ENCODE assay signal across 2 cellular contexts in genomic region chr3:164332856-164333802, GRCh38.
TF ChIP-seq lines count a peak whose summit lies in the region.

No MANE protein-coding gene starts in this region.

TF ChIP-seq in liver, 16 proteins besides CTCF, POLR2A, EP300 and RAD21 (continued from another document):
- TF ChIP-seq REST (IDR thresholded peaks at IDR 0.05) = no peak
- TF ChIP-seq RXRA (IDR thresholded peaks at IDR 0.05) = peak in 1 of 2 donors; percentile 14
TF ChIP-seq in liver: peak in this region for 2.

TF ChIP-seq in HepG2, 621 proteins besides CTCF, POLR2A, EP300 and RAD21 (continued from another document):
- TF ChIP-seq ZNF737 (CRISPR knock-in tag; IDR thresholded peaks at IDR 0.05; ENCODE audit: borderline replicate concordance) = no peak
- TF ChIP-seq PREB (CRISPR knock-in tag; IDR thresholded peaks at IDR 0.05) = no peak
- no peak for TF ChIP-seq KLF11 (CRISPR knock-in tag; IDR thresholded peaks at IDR 0.05)
- TF ChIP-seq ZBTB46 (CRISPR knock-in tag; IDR thresholded peaks at IDR 0.05; ENCODE audit: borderline replicate concordance) = no peak
- TF ChIP-seq ATF1 (CRISPR knock-in tag; IDR thresholded peaks at IDR 0.05) = no peak
- TF ChIP-seq ZFP90 (CRISPR knock-in tag; IDR thresholded peaks at IDR 0.05; ENCODE audit: borderline replicate concordance) = no peak
- no peak for TF ChIP-seq SMAD9 (CRISPR knock-in tag; IDR thresholded peaks at IDR 0.05)
- TF ChIP-seq TMF1 (CRISPR knock-in tag; IDR thresholded peaks at IDR 0.05; ENCODE audit: low read depth) = no peak
